23 cellular contexts compared by ENCODE assay signal in genomic region chr20:58749979-58750378, GRCh38. TPM values are rescaled to one million over a fixed set of nuclear protein-coding genes. Genes with fewer than 3 reads are reported as not detected.
DNase-seq lines count a peak whose midpoint lies in the region; ATAC-seq, FAIRE-seq and TF ChIP-seq lines count a peak whose summit lies in the region.
"Had no signal": no experiment of that assay in that cellular context is flagged by ENCODE, and none has a peak within 500 bp of the region (broad histone marks: within the 10 kb centered on the region; RNA-seq: fewer than 3 reads in every experiment).

No MANE protein-coding gene starts in this region.

- no peak overlapping the region for H3K27ac Mint-ChIP-seq in activated CD8-positive, alpha-beta memory T cell treated with anti-CD3 and anti-CD28 coated beads, Interleukin-2, amount 10 ng/mL, durations not matched to agents 7 days and 5 days
- H3K27ac Mint-ChIP-seq: B cell; CD4-positive, CD25-positive, alpha-beta regulatory T cell; CD8-positive, alpha-beta T cell had no signal

- no peaks in the 10 kb centered on the region for H3K79me1 ChIP-seq in H1 (ENCODE audit: low read depth, low read length)

- H3K9me3 Mint-ChIP-seq in activated CD8-positive, alpha-beta memory T cell treated with anti-CD3 and anti-CD28 coated beads, Interleukin-2, amount 10 ng/mL, durations not matched to agents 7 days and 5 days (ENCODE audit: low read depth) = no peaks in the 10 kb centered on the region
- H3K9me3 Mint-ChIP-seq: CD8-positive, alpha-beta T cell had no signal

- no peaks in the 10 kb centered on the region for H3K4me1 Mint-ChIP-seq in activated CD8-positive, alpha-beta memory T cell treated with anti-CD3 and anti-CD28 coated beads, Interleukin-2, amount 10 ng/mL, durations not matched to agents 7 days and 5 days
- H3K4me1 Mint-ChIP-seq: B cell; CD4-positive, CD25-positive, alpha-beta regulatory T cell had no signal

- H2BK15ac ChIP-seq in H1 (ENCODE audit: low read length) = peak overlapping the region; percentile 85

- in situ Hi-C loops in gastrocnemius medialis (cut with MboI; ENCODE audit: low sequenced_read_pairs in 4 of 4) = no loop called here

- no peak overlapping the region; the same call in 1 of the 2 replicates for H2BK12ac ChIP-seq in H1 (ENCODE audit: low read depth, low read length)

- no peaks in the 10 kb centered on the region for H3K23me2 ChIP-seq in H1 (ENCODE audit: low read depth, low read length)

- peaks cover 49% of the 10 kb centered on the region for H3K27me3 Mint-ChIP-seq in activated CD8-positive, alpha-beta memory T cell treated with anti-CD3 and anti-CD28 coated beads, Interleukin-2, amount 10 ng/mL, durations not matched to agents 7 days and 5 days

- no peak for TF ChIP-seq EP300 in H1 (IDR thresholded peaks at IDR 0.05; ENCODE audit: borderline replicate concordance in 1 of 2, low read depth in 2 of 2, low read length in 2 of 2)
- TF ChIP-seq EP300 in ovary (IDR thresholded peaks at IDR 0.05) = no peak

- H3K4ac ChIP-seq in H1 (replicated peaks; ENCODE audit: insufficient read length, low read depth, low read length) = no peak overlapping the region

- WGBS in H1 (ENCODE audit: extremely low coverage in 1 of 2, insufficient coverage in 1 of 2, insufficient read length in 1 of 2, insufficient replicate concordance in 2 of 2, low coverage in 1 of 2, low lambda C conversion rate in 2 of 2, missing lambda C conversion rate in 1 of 2), 2 experiments = 95% methylated on average over 5 of the region's 5 CpGs; no CpG with 5 or more reads in 1 of the 2 experiments
- WGBS in spleen, 5 donors = 84 to 98% (median 93%) methylated on average over 5 of the region's 5 CpGs
- WGBS in ovary, 3 donors = 72 to 94% (median 89%) methylated on average over 5 of the region's 5 CpGs

- no peak for TF ChIP-seq POLR2A in H1 (IDR thresholded peaks at IDR 0.05; ENCODE audit: control extremely low read depth in 1 of 2, low read depth in 2 of 2, low read length in 2 of 2)
- TF ChIP-seq POLR2A in spleen (IDR thresholded peaks at IDR 0.05) = no peak
- no peak for TF ChIP-seq POLR2A in ovary (IDR thresholded peaks at IDR 0.05)
- TF ChIP-seq POLR2A in gastrocnemius medialis (IDR thresholded peaks at IDR 0.05) = no peak

- ATAC-seq in activated CD8-positive, alpha-beta memory T cell treated with anti-CD3 and anti-CD28 coated beads, Interleukin-2, amount 10 ng/mL, durations not matched to agents 7 days and 5 days = no peak
- no peak for ATAC-seq in gastrocnemius medialis
- ATAC-seq: CD8-positive, alpha-beta T cell; HCT116 had no signal

- no peak overlapping the region for H2BK5ac ChIP-seq in H1 (ENCODE audit: low read depth, low read length)

- no peak overlapping the region for H3K27ac ChIP-seq in H1 (ENCODE audit: low read depth, low read length)
- H3K27ac ChIP-seq in spleen = no peak overlapping the region
- H3K27ac ChIP-seq in ovary = no peak overlapping the region
- H3K27ac ChIP-seq in gastrocnemius medialis = no peak overlapping the region
- H3K27ac ChIP-seq: 22Rv1, BLaER1, C4-2B, GM23248 had no signal

- H4K5ac ChIP-seq in H1 (ENCODE audit: insufficient read length, low read depth, low read length) = no peak overlapping the region

- H2BK120ac ChIP-seq in H1 (replicated peaks; ENCODE audit: low read depth, low read length) = no peak overlapping the region

- no peak overlapping the region for H3K23ac ChIP-seq in H1 (ENCODE audit: insufficient read length)

- H4K20me1 ChIP-seq in H1 (replicated peaks in 1 of 2; ENCODE audit: control insufficient read depth in 1 of 2, insufficient read depth in 2 of 2, low read length in 2 of 2) = no peaks in the 10 kb centered on the region
- H4K20me1 ChIP-seq: BLaER1 had no signal

- CTCF ChIA-PET in activated CD8-positive, alpha-beta memory T cell treated with anti-CD3 and anti-CD28 coated beads, Interleukin-2, amount 10 ng/mL, durations not matched to agents 7 days and 5 days (lab: Charles Lee) = no interaction called here
- CTCF ChIA-PET in H1 (lab: Charles Lee; ENCODE audit: partially characterized antibody) = interaction anchor here (0.7 to 1.4 kb wide), 3 partner anchors 58 to 1587 kb away, joined by 3 to 5 read pairs (median 3); partner anchors contain the start of genes NPEPL1 and STX16

- H3K36me3 Mint-ChIP-seq in activated CD8-positive, alpha-beta memory T cell treated with anti-CD3 and anti-CD28 coated beads, Interleukin-2, amount 10 ng/mL, durations not matched to agents 7 days and 5 days = no peaks in the 10 kb centered on the region
- H3K36me3 Mint-ChIP-seq: CD4-positive, CD25-positive, alpha-beta regulatory T cell; CD8-positive, alpha-beta T cell had no signal

- no peak overlapping the region for H2AK5ac ChIP-seq in H1 (ENCODE audit: low read depth, low read length)

- intact Hi-C loops in spleen (cut with DNase I; ENCODE audit: low total_unique reads) = no loop called here
- intact Hi-C loops in ovary (cut with DNase I) = no loop called here
- intact Hi-C loops in gastrocnemius medialis (cut with DNase I; ENCODE audit: low total_unique reads) = no loop called here

- POLR2A ChIA-PET in H1 (lab: Charles Lee; ENCODE audit: partially characterized antibody) = interaction anchor here (1.0 kb wide), 2 partner anchors 12 to 69 kb away, joined by 3 read pairs; no protein-coding TSS in a partner anchor

- H3K27me3 ChIP-seq in H1 (replicated peaks in 1 of 4; ENCODE audit: control insufficient read depth in 3 of 4, extremely low read depth in 1 of 4, insufficient read depth in 3 of 4, low read length in 3 of 4) (peaks cover 0 to 35% (median 14%) of the 10 kb centered on the region in 4 experiments; a peak in 5 of 7 replicates), spleen (replicated peaks in 1 of 7) (peaks cover 0 to 50% (median 0%) of the 10 kb centered on the region in 7 donors), ovary (no peaks in the 10 kb centered on the region), gastrocnemius medialis (peaks cover 5 to 8% (median 5%) of the 10 kb centered on the region in 3 donors)
- H3K27me3 ChIP-seq: BLaER1 had no signal

- H2BK20ac ChIP-seq in H1 (ENCODE audit: low read length) = peak overlapping the region; percentile 67; the same call in 1 of the 2 replicates

- H3K36me3 ChIP-seq in H1 (ENCODE audit: control insufficient read depth in 2 of 4, insufficient read depth in 4 of 4, low read length in 3 of 4) = no peaks in the 10 kb centered on the region
- H3K36me3 ChIP-seq in spleen = no peaks in the 10 kb centered on the region
- H3K36me3 ChIP-seq in ovary = no peaks in the 10 kb centered on the region
- H3K36me3 ChIP-seq in gastrocnemius medialis = no peaks in the 10 kb centered on the region
- H3K36me3 ChIP-seq: BLaER1 had no signal

- H3K4me1 ChIP-seq in H1 (replicated peaks in 1 of 4; ENCODE audit: control insufficient read depth in 3 of 4, insufficient read depth in 4 of 4, low read length in 3 of 4) = peaks cover 0 to 22% (median 16%) of the 10 kb centered on the region in 4 experiments; a peak in 6 of 7 replicates
- H3K4me1 ChIP-seq in spleen = no peaks in the 10 kb centered on the region
- no peaks in the 10 kb centered on the region for H3K4me1 ChIP-seq in ovary (ENCODE audit: insufficient read depth)
- no peaks in the 10 kb centered on the region for H3K4me1 ChIP-seq in gastrocnemius medialis
- H3K4me1 ChIP-seq: Caco-2 had no signal

- no peak overlapping the region for H3K4me2 ChIP-seq in H1 (ENCODE audit: insufficient read depth in 1 of 2, low read depth in 2 of 2, low read length in 2 of 2)
- H3K4me2 ChIP-seq: BLaER1 had no signal

- H3K9ac ChIP-seq in H1 (replicated peaks in 1 of 4; ENCODE audit: extremely low read depth in 1 of 4, low read depth in 3 of 4, low read length in 3 of 4) = no peak overlapping the region
- H3K9ac ChIP-seq: BLaER1, GM23248 had no signal

- peak; percentile 21 for DNase-seq in activated CD8-positive, alpha-beta memory T cell treated with anti-CD3 and anti-CD28 coated beads for 24 hours
- DNase-seq in activated CD8-positive, alpha-beta memory T cell treated with anti-CD3 and anti-CD28 coated beads, Interleukin-2, amount 10 ng/mL, durations not matched to agents 7 days and 5 days = no peak
- no peak for DNase-seq in H1 (ENCODE audit: low read depth in 1 of 2, low spot score in 2 of 2)
- DNase-seq in iPS-NIHi7 (ENCODE audit: extremely low spot score) = peak; percentile 5
- DNase-seq in spleen = peak; percentile 36
- DNase-seq in ovary = no peak
- no peak for DNase-seq in gastrocnemius medialis
- DNase-seq in NCI-H2029 treated with DMSO at 0.1 percent for 48 hours (lab: John Stamatoyannopoulos, UW) = no peak
- DNase-seq: Caco-2; CD4-positive, CD25-positive, alpha-beta regulatory T cell; CD8-positive, alpha-beta T cell; DMS153; DND-41; GM23248; H9 had no signal

- H3K4me3 ChIP-seq in H1 (ENCODE audit: extremely low read depth in 1 of 4, insufficient read depth in 2 of 4, low read depth in 3 of 4, low read length in 4 of 4) (no peak overlapping the region), spleen (no peak overlapping the region), ovary (no peak overlapping the region), gastrocnemius medialis (no peak overlapping the region)
- H3K4me3 ChIP-seq: BLaER1, GM23248 had no signal

- H3K4me3 Mint-ChIP-seq in activated CD8-positive, alpha-beta memory T cell treated with anti-CD3 and anti-CD28 coated beads, Interleukin-2, amount 10 ng/mL, durations not matched to agents 7 days and 5 days = no peak overlapping the region
- H3K4me3 Mint-ChIP-seq: B cell; CD4-positive, CD25-positive, alpha-beta regulatory T cell; CD8-positive, alpha-beta T cell; H9 had no signal

- H4K91ac ChIP-seq in H1 (replicated peaks; ENCODE audit: insufficient read length, low read length) = no peak overlapping the region

- H3K79me2 ChIP-seq in H1 (ENCODE audit: control insufficient read depth in 1 of 2, insufficient read depth in 2 of 2, low read length in 2 of 2) = no peaks in the 10 kb centered on the region

- TF ChIP-seq CTCF in H1 (IDR thresholded peaks at IDR 0.05; ENCODE audit: control extremely low read depth in 1 of 3, insufficient read depth in 1 of 3, low read depth in 1 of 3, low read length in 3 of 3) (no peak), spleen (IDR thresholded peaks at IDR 0.05 in 8 of 11, conservative IDR thresholded peaks at IDR 0.05 in 3 of 11) (no peak), ovary (IDR thresholded peaks at IDR 0.05) (no peak), gastrocnemius medialis (IDR thresholded peaks at IDR 0.05 in 4 of 5, conservative IDR thresholded peaks at IDR 0.05 in 1 of 5) (no peak)

- TF ChIP-seq RAD21 in H1 (IDR thresholded peaks at IDR 0.05 in 1 of 2, conservative IDR thresholded peaks at IDR 0.05 in 1 of 2; ENCODE audit: low read depth in 2 of 2, low read length in 2 of 2) = no peak

- no peak overlapping the region for H4K8ac ChIP-seq in H1 (ENCODE audit: extremely low read depth, insufficient read depth, low read length)

- no peaks in the 10 kb centered on the region for H3K9me3 ChIP-seq in H1 (ENCODE audit: insufficient read depth in 2 of 2, low read depth in 1 of 2, low read length in 1 of 2)
- H3K9me3 ChIP-seq in spleen = no peaks in the 10 kb centered on the region
- H3K9me3 ChIP-seq in ovary = no peaks in the 10 kb centered on the region
- no peaks in the 10 kb centered on the region for H3K9me3 ChIP-seq in gastrocnemius medialis
- H3K9me3 ChIP-seq: BLaER1, Caco-2 had no signal

- H3K56ac ChIP-seq in H1 (replicated peaks; ENCODE audit: insufficient read length, low read depth, low read length) = no peak overlapping the region

- H3K14ac ChIP-seq in H1 (ENCODE audit: insufficient read length) = no peak overlapping the region

- FAIRE-seq in H1 (lab: Jason Lieb, UNC) = no peak
- FAIRE-seq: A204.1, G401.6, GM12892 had no signal

- no peak overlapping the region for H2AFZ ChIP-seq in H1 (ENCODE audit: low read length)
- H2AFZ ChIP-seq: GM23248 had no signal

- H3K18ac ChIP-seq in H1 (ENCODE audit: extremely low read depth, low read length) = no peak overlapping the region

RNA-seq across cellular contexts. Expression of gene NPEPL1, which starts 57.4 kb away (rescaled TPM):
- 10 to 100 TPM; 19.3 to 30.4 TPM for total RNA-seq in activated CD8-positive, alpha-beta memory T cell treated with anti-CD3 and anti-CD28 coated beads, Interleukin-2, amount 10 ng/mL, durations not matched to agents 7 days and 5 days
- 26.7 and 26.8 TPM in 2 replicates for total RNA-seq in H1 (2021; fragmentation: NEBNext Ultra II Directional; extraction: Animal tissue kit (Norgen Biotek cat#: 25700))
- 12.4 and 26.3 TPM in 2 replicates for polyA plus RNA-seq in H1 (2011; rRNA removed)
- polyA plus RNA-seq in H1 (2011; cell fraction: cytosol; rRNA removed) = 20.2 TPM
- polyA plus RNA-seq in H1 (2011; cell fraction: nucleus; rRNA removed) = 166 TPM
- 30.4 to 43.7 TPM (median 40.6 TPM) in 4 replicates for polyA plus RNA-seq in H1 (2012, experiment 1 of 2)
- polyA plus RNA-seq in H1 (2012, experiment 2 of 2) = 20.7 TPM
- polyA plus RNA-seq in H1 (2013, experiment 1 of 2) = 16.9 TPM
- 14.3 TPM for polyA plus RNA-seq in H1 (2013, experiment 2 of 2)
- 7.0 and 9.4 TPM in 2 replicates for polyA minus RNA-seq in H1 (2011; rRNA and poly(A)+ RNA removed)
- 9.7 TPM for polyA minus RNA-seq in H1 (2011; cell fraction: cytosol; rRNA and poly(A)+ RNA removed)
- polyA minus RNA-seq in H1 (2011; cell fraction: nucleus; rRNA and poly(A)+ RNA removed) = 37.9 TPM
- total RNA-seq in spleen = 10 to 100 TPM; 31.7 to 61.7 (median 56.4) TPM
- polyA plus RNA-seq in spleen = 10 to 100 TPM; 19.3 to 56.7 (median 50.6) TPM
- 10 to 100 TPM; 17.8 to 41.0 (median 33.9) TPM for total RNA-seq in ovary
- 10 to 100 TPM in 1 of 2 donors, 1 to 10 TPM in 1; 6.2 to 38.5 TPM for polyA plus RNA-seq in ovary
- total RNA-seq in gastrocnemius medialis = 10 to 100 TPM; 18.1 to 51.5 (median 34.3) TPM

Comparison
In these comparisons a context has a peak if more than half of its experiments do, and no peak if none do; other contexts are left out.
1. DNase-seq: peak in activated CD8-positive, alpha-beta memory T cell treated with anti-CD3 and anti-CD28 coated beads for 24 hours (single experiment), iPS-NIHi7 (single experiment) and spleen (single experiment); none in activated CD8-positive, alpha-beta memory T cell treated with anti-CD3 and anti-CD28 coated beads, Interleukin-2, amount 10 ng/mL, durations not matched to agents 7 days and 5 days (single experiment), H1 (0 of 2), ovary (0 of 5), gastrocnemius medialis (0 of 2) and NCI-H2029 treated with DMSO at 0.1 percent for 48 hours (single experiment).